ENCODE assay signal across 14 cellular contexts in the genomic region with DNA sequence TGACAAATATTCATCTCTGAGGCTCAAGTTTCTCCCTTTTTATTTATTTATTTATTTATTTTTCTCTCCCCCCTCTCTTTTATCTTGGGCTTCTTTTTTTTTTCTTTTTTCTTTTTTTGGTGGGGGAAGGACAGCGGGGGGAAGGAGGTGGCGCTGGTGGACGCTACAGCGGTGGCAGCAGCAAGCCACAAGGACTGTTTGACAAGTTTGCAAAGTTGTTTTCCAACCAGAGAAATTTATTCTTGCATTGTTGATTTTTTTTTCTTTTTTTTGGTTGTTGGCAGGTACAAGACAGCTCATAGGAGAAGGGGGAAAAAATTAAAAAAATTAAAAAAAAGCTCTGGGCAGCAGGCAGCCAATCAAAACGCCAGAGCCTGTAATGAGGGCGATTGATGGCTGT. TPM values are rescaled to one million over a fixed set of nuclear protein-coding genes. Genes with fewer than 3 reads are reported as not detected.
DNase-seq lines count a peak whose midpoint lies in the region; ATAC-seq and TF ChIP-seq lines count a peak whose summit lies in the region.
"Had no signal": no experiment of that assay in that cellular context is flagged by ENCODE, and none has a peak within 500 bp of the region (broad histone marks: within the 10 kb centered on the region; RNA-seq: fewer than 3 reads in every experiment).

No MANE protein-coding gene starts in this region.

- H3F3A ChIP-seq in SK-N-SH (replicated peaks; ENCODE audit: insufficient read depth), result no peaks in the 10 kb centered on the region

- H3K27me3 ChIP-seq in HUES64 (ENCODE audit: insufficient read depth, low read length), result no peaks in the 10 kb centered on the region
- no peaks in the 10 kb centered on the region for H3K27me3 ChIP-seq in HAP-1 (ENCODE audit: low read depth)
- peaks cover 42% of the 10 kb centered on the region for H3K27me3 ChIP-seq in SK-N-SH (ENCODE audit: insufficient read depth)
- H3K27me3 ChIP-seq: Peyer's patch had no signal

- peaks cover 69% of the 10 kb centered on the region for H3K36me3 Mint-ChIP-seq in central memory CD8-positive, alpha-beta T cell (ENCODE audit: insufficient read depth)
- H3K36me3 Mint-ChIP-seq in natural killer cell treated with Interleukin-12 subunit alpha and Interleukin-12 subunit beta and Interleukin-15 and Interleukin-18, amount 100 ng/mL, for 72 hours, result peaks cover 10% of the 10 kb centered on the region

- no peak for DNase-seq in central memory CD8-positive, alpha-beta T cell (ENCODE audit: low spot score in 2 of 2)
- DNase-seq in natural killer cell treated with Interleukin-12 subunit alpha and Interleukin-12 subunit beta and Interleukin-15 and Interleukin-18, amount 100 ng/mL, for 72 hours (ENCODE audit: low spot score), result no peak
- DNase-seq in DMS114 treated with DMSO at 0.1 percent for 48 hours (lab: John Stamatoyannopoulos, UW; ENCODE audit: unreplicated experiment), result no peak
- DNase-seq in HAP-1 (ENCODE audit: low spot score in 2 of 2), result no peak
- DNase-seq in SK-N-SH, result no peak
- DNase-seq: cerebellar nuclear complex, NCI-H2029, NCI-H69, Peyer's patch, transverse colon had no signal

- TF ChIP-seq RAD21 in SK-N-SH (IDR thresholded peaks at IDR 0.05; ENCODE audit: low read length), result no peak

- H3K9me2 ChIP-seq in SK-N-SH, result no peaks in the 10 kb centered on the region

- peaks cover 93% of the 10 kb centered on the region for H3K4me1 Mint-ChIP-seq in central memory CD8-positive, alpha-beta T cell
- H3K4me1 Mint-ChIP-seq in natural killer cell treated with Interleukin-12 subunit alpha and Interleukin-12 subunit beta and Interleukin-15 and Interleukin-18, amount 100 ng/mL, for 72 hours (ENCODE audit: low read depth in 2 of 2), result peaks cover 70 to 80% of the 10 kb centered on the region in 2 donors

- H3K9me3 ChIP-seq in ES-I3 (ENCODE audit: control insufficient read depth, insufficient read depth, low read length) (no peaks in the 10 kb centered on the region), HUES64 (ENCODE audit: insufficient read depth, low read depth, low read length) (no peaks in the 10 kb centered on the region), HAP-1 (no peaks in the 10 kb centered on the region; the same call in 1 of the 2 replicates), SK-N-SH (no peaks in the 10 kb centered on the region)
- H3K9me3 ChIP-seq: Peyer's patch, transverse colon had no signal

- TF ChIP-seq CTCF in SK-N-SH (IDR thresholded peaks at IDR 0.05), result no peak

- in situ Hi-C loops in HAP-1 (cut with MboI; ENCODE audit: low sequenced_read_pairs), result no loop called here

- no peak for TF ChIP-seq EP300 in SK-N-SH (IDR thresholded peaks at IDR 0.05; ENCODE audit: borderline replicate concordance in 1 of 2, low read depth in 1 of 2, low read length in 1 of 2)

- peak overlapping the region; percentile 52 for H3K4me3 ChIP-seq in HUES64 (ENCODE audit: low read length)
- no peak overlapping the region for H3K4me3 ChIP-seq in HAP-1
- no peak overlapping the region for H3K4me3 ChIP-seq in SK-N-SH (ENCODE audit: low read depth in 2 of 2, low read length in 1 of 2)
- H3K4me3 ChIP-seq: Peyer's patch, transverse colon had no signal

- H3K9ac ChIP-seq in ES-I3 (ENCODE audit: low read depth, low read length), result peak overlapping the region; percentile 83; the same call in 1 of the 2 replicates
- no peak overlapping the region for H3K9ac ChIP-seq in HUES64 (ENCODE audit: low read depth, low read length)
- H3K9ac ChIP-seq in SK-N-SH, result no peak overlapping the region

- peak overlapping the region; percentile 84 for H3K4me3 Mint-ChIP-seq in central memory CD8-positive, alpha-beta T cell
- peak overlapping the region; percentile 73 for H3K4me3 Mint-ChIP-seq in natural killer cell treated with Interleukin-12 subunit alpha and Interleukin-12 subunit beta and Interleukin-15 and Interleukin-18, amount 100 ng/mL, for 72 hours

- no peaks in the 10 kb centered on the region for H4K20me1 ChIP-seq in SK-N-SH (ENCODE audit: insufficient read depth)

- peak overlapping the region; percentile 97 for H3K27ac Mint-ChIP-seq in central memory CD8-positive, alpha-beta T cell (ENCODE audit: low read depth)
- H3K27ac Mint-ChIP-seq in natural killer cell treated with Interleukin-12 subunit alpha and Interleukin-12 subunit beta and Interleukin-15 and Interleukin-18, amount 100 ng/mL, for 72 hours, result peak overlapping the region; percentile 72 to 83

- WGBS in HUES64, result 6% methylated on average over 6 of the region's 6 CpGs
- 12% methylated on average over 6 of the region's 6 CpGs for WGBS in SK-N-SH (ENCODE audit: low lambda C conversion rate)

- no peaks in the 10 kb centered on the region for H3K79me2 ChIP-seq in SK-N-SH (ENCODE audit: insufficient read depth)

- H3K36me3 ChIP-seq in ES-I3 (ENCODE audit: insufficient read depth, low read length) (no peaks in the 10 kb centered on the region), HUES64 (ENCODE audit: insufficient read depth, low read length) (no peaks in the 10 kb centered on the region), HAP-1 (replicated peaks) (no peaks in the 10 kb centered on the region), SK-N-SH (replicated peaks in 1 of 2; ENCODE audit: control insufficient read depth in 1 of 2, insufficient read depth in 2 of 2, low read length in 1 of 2) (no peaks in the 10 kb centered on the region)
- H3K36me3 ChIP-seq: Peyer's patch, transverse colon had no signal

- CTCF ChIA-PET in SK-N-SH (lab: Yijun Ruan, JAX), result interaction anchor here (1.5 to 2.8 kb wide), 2 partner anchors 15 to 31 kb away, joined by 3 to 8 read pairs; no protein-coding TSS in a partner anchor

- no peaks in the 10 kb centered on the region for H3K27me3 Mint-ChIP-seq in central memory CD8-positive, alpha-beta T cell
- H3K27me3 Mint-ChIP-seq in natural killer cell treated with Interleukin-12 subunit alpha and Interleukin-12 subunit beta and Interleukin-15 and Interleukin-18, amount 100 ng/mL, for 72 hours, result no peaks in the 10 kb centered on the region

- H2AFZ ChIP-seq in SK-N-SH (ENCODE audit: low read depth), result no peak overlapping the region

- no peak overlapping the region for H3K4me2 ChIP-seq in SK-N-SH

- POLR2A ChIA-PET in SK-N-SH (lab: Yijun Ruan, JAX), result no interaction called here

- H3K27ac ChIP-seq in HUES64 (ENCODE audit: low read depth, low read length) (no peak overlapping the region), SK-N-SH (ENCODE audit: low read depth in 2 of 2, low read length in 1 of 2) (no peak overlapping the region)
- H3K27ac ChIP-seq: C4-2B, epithelial cell of prostate had no signal

- H3K9me3 Mint-ChIP-seq in central memory CD8-positive, alpha-beta T cell, result no peaks in the 10 kb centered on the region
- no peaks in the 10 kb centered on the region for H3K9me3 Mint-ChIP-seq in natural killer cell treated with Interleukin-12 subunit alpha and Interleukin-12 subunit beta and Interleukin-15 and Interleukin-18, amount 100 ng/mL, for 72 hours

- peaks cover 42% of the 10 kb centered on the region for H3K4me1 ChIP-seq in ES-I3 (ENCODE audit: insufficient read depth, low read length)
- H3K4me1 ChIP-seq in HUES64 (ENCODE audit: insufficient read depth, low read length), result peaks cover 37% of the 10 kb centered on the region
- H3K4me1 ChIP-seq in HAP-1, result peaks cover 9% of the 10 kb centered on the region
- no peaks in the 10 kb centered on the region; a peak in 1 of 4 replicates for H3K4me1 ChIP-seq in SK-N-SH (ENCODE audit: control insufficient read depth in 1 of 2, insufficient read depth in 2 of 2, low read depth in 1 of 2, low read length in 1 of 2)

- ATAC-seq in central memory CD8-positive, alpha-beta T cell (replicated peaks; ENCODE audit: extremely low read depth, poor library complexity, severe bottlenecking), result peak; percentile 17
- no peak for ATAC-seq in natural killer cell treated with Interleukin-12 subunit alpha and Interleukin-12 subunit beta and Interleukin-15 and Interleukin-18, amount 100 ng/mL, for 72 hours

TF ChIP-seq in SK-N-SH, 30 proteins besides CTCF, POLR2A, EP300 and RAD21:
- TF ChIP-seq FOXJ3 (CRISPR knock-in tag; IDR thresholded peaks at IDR 0.05) (no peak), YY1 (IDR thresholded peaks at IDR 0.05; ENCODE audit: low read depth) (no peak), SIN3A (IDR thresholded peaks at IDR 0.05; ENCODE audit: borderline replicate concordance, low read depth, low read length) (no peak), NRF1 (IDR thresholded peaks at IDR 0.05; ENCODE audit: low read depth, low read length) (no peak), TEAD4 (IDR thresholded peaks at IDR 0.05; ENCODE audit: borderline replicate concordance, insufficient read depth) (no peak), EZH2phosphoT487 (IDR thresholded peaks at IDR 0.05; ENCODE audit: borderline replicate concordance, low read depth) (no peak), NFIC (IDR thresholded peaks at IDR 0.05; ENCODE audit: borderline replicate concordance) (no peak)
- TF ChIP-seq, protein P1, sequence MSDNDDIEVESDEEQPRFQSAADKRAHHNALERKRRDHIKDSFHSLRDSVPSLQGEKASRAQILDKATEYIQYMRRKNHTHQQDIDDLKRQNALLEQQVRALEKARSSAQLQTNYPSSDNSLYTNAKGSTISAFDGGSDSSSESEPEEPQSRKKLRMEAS (IDR thresholded peaks at IDR 0.05; ENCODE audit: low read depth), result no peak
- TF ChIP-seq, protein P2, sequence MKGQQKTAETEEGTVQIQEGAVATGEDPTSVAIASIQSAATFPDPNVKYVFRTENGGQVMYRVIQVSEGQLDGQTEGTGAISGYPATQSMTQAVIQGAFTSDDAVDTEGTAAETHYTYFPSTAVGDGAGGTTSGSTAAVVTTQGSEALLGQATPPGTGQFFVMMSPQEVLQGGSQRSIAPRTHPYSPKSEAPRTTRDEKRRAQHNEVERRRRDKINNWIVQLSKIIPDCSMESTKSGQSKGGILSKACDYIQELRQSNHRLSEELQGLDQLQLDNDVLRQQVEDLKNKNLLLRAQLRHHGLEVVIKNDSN (IDR thresholded peaks at IDR 0.05; ENCODE audit: borderline replicate concordance, low read depth), result no peak

RNA-seq across cellular contexts. Expression of gene BCL11B, which starts 36.4 kb away (rescaled TPM):
- 1.2 TPM for polyA plus RNA-seq in HUES64 (2013, experiment 1 of 2)
- 1.1 TPM for polyA plus RNA-seq in HUES64 (2013, experiment 2 of 2)
- 10 to 100 TPM; 12.9 to 27.6 TPM for total RNA-seq in natural killer cell treated with Interleukin-12 subunit alpha and Interleukin-12 subunit beta and Interleukin-15 and Interleukin-18, amount 100 ng/mL, for 72 hours
- polyA plus RNA-seq in SK-N-SH (2012; rRNA removed), result not detected in 2 replicates
- not detected in 2 replicates for polyA plus RNA-seq in SK-N-SH (2012; cell fraction: cytosol; rRNA removed)
- polyA plus RNA-seq in SK-N-SH (2012; cell fraction: nucleus; rRNA removed), result not detected in 2 replicates
